Comparison of ENCODE assay signal across 23 cellular contexts in the genomic region with DNA sequence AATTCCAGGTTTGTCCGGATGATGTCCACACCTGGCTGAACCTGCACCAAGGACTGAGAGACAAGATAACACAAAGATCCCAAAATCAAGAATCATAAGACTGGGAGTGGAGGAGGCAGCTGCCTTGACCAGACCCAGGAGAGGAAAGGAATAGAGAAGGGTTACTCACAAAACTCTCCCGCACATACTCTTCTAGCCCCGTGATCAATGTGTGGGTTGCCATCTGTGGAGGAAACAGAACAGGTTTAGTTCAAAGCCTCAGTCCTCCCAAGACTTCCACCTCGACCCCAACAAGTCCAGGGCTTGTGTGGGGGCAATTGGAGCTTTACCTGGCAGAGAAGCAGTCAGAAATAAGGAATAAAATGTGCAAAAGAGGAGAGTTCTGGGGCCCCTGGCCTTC. TPM values are rescaled to one million over a fixed set of nuclear protein-coding genes. Genes with fewer than 3 reads are reported as not detected.
DNase-seq lines count a peak whose midpoint lies in the region; ATAC-seq, FAIRE-seq and TF ChIP-seq lines count a peak whose summit lies in the region.
"Had no signal": no experiment of that assay in that cellular context is flagged by ENCODE, and none has a peak within 500 bp of the region (broad histone marks: within the 10 kb centered on the region; RNA-seq: fewer than 3 reads in every experiment).

No MANE protein-coding gene starts in this region.

- H3K9me3 ChIP-seq in astrocyte (ENCODE audit: insufficient read depth, low read depth, low read length) (no peaks in the 10 kb centered on the region), neutrophil (peaks cover 4% of the 10 kb centered on the region)

- no peaks in the 10 kb centered on the region for H3K9me3 Mint-ChIP-seq in activated T-cell treated with anti-CD3 and anti-CD28 coated beads, Interleukin-2, amount 50 U/mL, for 72 hours
- no peaks in the 10 kb centered on the region for H3K9me3 Mint-ChIP-seq in HFFc6
- no peaks in the 10 kb centered on the region for H3K9me3 Mint-ChIP-seq in astrocyte (ENCODE audit: unreplicated experiment)

- TF ChIP-seq CTCF in HFFc6 (IDR thresholded peaks at IDR 0.05) (no peak), astrocyte (IDR thresholded peaks at IDR 0.05; ENCODE audit: insufficient read depth, low read depth, low read length) (no peak), neutrophil (IDR thresholded peaks at IDR 0.05) (no peak)

- peaks cover 3% of the 10 kb centered on the region for H3K79me2 ChIP-seq in astrocyte (ENCODE audit: insufficient read depth, low read length)

- H3K36me3 ChIP-seq in astrocyte (ENCODE audit: insufficient read depth, low read length), result peaks cover 56% of the 10 kb centered on the region
- peaks cover 99% of the 10 kb centered on the region for H3K36me3 ChIP-seq in neutrophil

- H4K20me1 ChIP-seq in astrocyte (ENCODE audit: insufficient read depth, low read length), result peaks cover 47% of the 10 kb centered on the region

- H3K27me3 ChIP-seq in astrocyte (ENCODE audit: insufficient read depth, low read length), result no peaks in the 10 kb centered on the region
- no peaks in the 10 kb centered on the region for H3K27me3 ChIP-seq in neutrophil

- no peak for ATAC-seq in activated T-cell treated with anti-CD3 and anti-CD28 coated beads, Interleukin-2, amount 50 U/mL, for 72 hours (replicated peaks in 1 of 2)
- ATAC-seq in HG03520 (IDR thresholded peaks at IDR 0.05; ENCODE audit: unreplicated experiment), result no peak

- peak overlapping the region; percentile 34 for H3K27ac Mint-ChIP-seq in activated T-cell treated with anti-CD3 and anti-CD28 coated beads, Interleukin-2, amount 50 U/mL, for 72 hours
- H3K27ac Mint-ChIP-seq in HFFc6 (peak overlapping the region; percentile 91), astrocyte (ENCODE audit: unreplicated experiment) (no peak overlapping the region)

- H3K4me3 ChIP-seq in astrocyte (ENCODE audit: insufficient read depth, low read depth, low read length) (no peak overlapping the region), neutrophil (ENCODE audit: low read depth in 1 of 2, low read length in 1 of 2) (no peak overlapping the region)

- H3K4me2 ChIP-seq in astrocyte (ENCODE audit: low read length), result no peak overlapping the region
- H3K4me2 ChIP-seq: KMS-11 had no signal

- no peak overlapping the region for H2AFZ ChIP-seq in astrocyte (ENCODE audit: low read depth, low read length)

- H3K4me1 ChIP-seq in astrocyte (ENCODE audit: insufficient read depth, low read length), result peaks cover 13% of the 10 kb centered on the region
- H3K4me1 ChIP-seq in neutrophil (ENCODE audit: control insufficient read depth in 1 of 2, insufficient read depth in 1 of 2, low read depth in 1 of 2, low read length in 1 of 2), result no peaks in the 10 kb centered on the region

- no peak for FAIRE-seq in astrocyte (lab: Jason Lieb, UNC)
- FAIRE-seq: G401.6, GM12892, HTR-8/SVneo had no signal

- no peak overlapping the region for H3K9ac ChIP-seq in astrocyte (ENCODE audit: low read length)
- H3K9ac ChIP-seq: KMS-11 had no signal

- H3K27ac ChIP-seq in astrocyte (ENCODE audit: low read depth, low read length), result no peak overlapping the region
- H3K27ac ChIP-seq in neutrophil, result peak overlapping the region; percentile 13
- H3K27ac ChIP-seq: KMS-11 had no signal

- no peaks in the 10 kb centered on the region for H3K27me3 Mint-ChIP-seq in activated T-cell treated with anti-CD3 and anti-CD28 coated beads, Interleukin-2, amount 50 U/mL, for 72 hours (ENCODE audit: low read depth)
- H3K27me3 Mint-ChIP-seq in HFFc6 (ENCODE audit: insufficient read depth), result peaks cover 6% of the 10 kb centered on the region
- H3K27me3 Mint-ChIP-seq in astrocyte (ENCODE audit: low read depth, unreplicated experiment), result no peaks in the 10 kb centered on the region

- peaks cover 5% of the 10 kb centered on the region for H3K4me1 Mint-ChIP-seq in activated T-cell treated with anti-CD3 and anti-CD28 coated beads, Interleukin-2, amount 50 U/mL, for 72 hours (ENCODE audit: low read depth)
- peaks cover 40% of the 10 kb centered on the region for H3K4me1 Mint-ChIP-seq in HFFc6 (ENCODE audit: low read depth)
- H3K4me1 Mint-ChIP-seq in astrocyte (ENCODE audit: low read depth, unreplicated experiment), result peaks cover 3% of the 10 kb centered on the region

- H3K4me3 Mint-ChIP-seq in activated T-cell treated with anti-CD3 and anti-CD28 coated beads, Interleukin-2, amount 50 U/mL, for 72 hours, result no peak overlapping the region
- H3K4me3 Mint-ChIP-seq in HFFc6 (no peak overlapping the region), astrocyte (ENCODE audit: unreplicated experiment) (peak overlapping the region; percentile 35)

- DNase-seq in activated T-cell treated with anti-CD3 and anti-CD28 coated beads, Interleukin-2, amount 50 U/mL, for 72 hours, result no peak
- no peak for DNase-seq in activated T-cell treated with anti-CD3 and anti-CD28 coated beads, Interleukin-2, amount 50 U/mL, for 1 hour
- no peak for DNase-seq in HFFc6
- DNase-seq in astrocyte (ENCODE audit: low read depth), result no peak
- no peak for DNase-seq in NCI-H226
- DNase-seq in GM19238 (ENCODE audit: insufficient read length, low spot score), result no peak
- DNase-seq: AML-193, C1 segment of cervical spinal cord, GOT3, HCEC 1CT, IMR-90, NCI-H1092 treated with DMSO at 0.1 percent for 48 hours, NCI-H1436 treated with DMSO at 0.1 percent for 48 hours, NCI-H1930, NCI-H2227 treated with DMSO at 0.1 percent for 48 hours, NCI-H510A treated with DMSO at 0.1 percent for 48 hours, NCI-H748 treated with DMSO at 0.1 percent for 48 hours had no signal

- peaks cover 1 to 16% of the 10 kb centered on the region in 2 donors for H3K36me3 Mint-ChIP-seq in activated T-cell treated with anti-CD3 and anti-CD28 coated beads, Interleukin-2, amount 50 U/mL, for 72 hours (ENCODE audit: insufficient read depth in 2 of 2)
- H3K36me3 Mint-ChIP-seq in HFFc6 (ENCODE audit: low read depth), result peaks cover 37% of the 10 kb centered on the region
- H3K36me3 Mint-ChIP-seq in astrocyte (ENCODE audit: low read depth, unreplicated experiment), result peaks cover 25% of the 10 kb centered on the region

RNA-seq across cellular contexts. Expression of a gene that starts 11.1 kb away (rescaled TPM):
- total RNA-seq in activated T-cell treated with anti-CD3 and anti-CD28 coated beads, Interleukin-2, amount 50 U/mL, for 72 hours, result 100 to 1,000 TPM; 265 to 272 TPM
- 100 to 1,000 TPM; 247 to 273 (median 262) TPM for total RNA-seq in HFFc6 (2021; fragmentation: NEBNext Ultra II Directional; extraction: Animal tissue kit (Norgen Biotek cat#: 25700))
- 233 and 247 TPM in 2 replicates for total RNA-seq in astrocyte

RNA-seq across cellular contexts. Expression of a gene that starts 14.3 kb away (rescaled TPM):
- total RNA-seq in activated T-cell treated with anti-CD3 and anti-CD28 coated beads, Interleukin-2, amount 50 U/mL, for 72 hours, result 1 to 10 TPM; 5.0 to 6.0 TPM
- 1 to 10 TPM; 2.4 to 4.3 (median 2.8) TPM for total RNA-seq in HFFc6 (2021; fragmentation: NEBNext Ultra II Directional; extraction: Animal tissue kit (Norgen Biotek cat#: 25700))
- 0.89 and 1.2 TPM in 2 replicates for total RNA-seq in astrocyte

RNA-seq across cellular contexts. Expression of a gene that starts 19.2 kb away (rescaled TPM):
- 10 to 100 TPM; 21.1 to 22.5 TPM for total RNA-seq in activated T-cell treated with anti-CD3 and anti-CD28 coated beads, Interleukin-2, amount 50 U/mL, for 72 hours
- 10 to 100 TPM; 13.4 to 16.2 (median 14.9) TPM for total RNA-seq in HFFc6 (2021; fragmentation: NEBNext Ultra II Directional; extraction: Animal tissue kit (Norgen Biotek cat#: 25700))
- 14.7 and 15.5 TPM in 2 replicates for total RNA-seq in astrocyte

RNA-seq across cellular contexts. Expression of a gene that starts 20.9 kb away (rescaled TPM):
- total RNA-seq in activated T-cell treated with anti-CD3 and anti-CD28 coated beads, Interleukin-2, amount 50 U/mL, for 72 hours, result 100 to 1,000 TPM; 260 to 285 TPM
- total RNA-seq in HFFc6 (2021; fragmentation: NEBNext Ultra II Directional; extraction: Animal tissue kit (Norgen Biotek cat#: 25700)), result 100 to 1,000 TPM; 216 to 259 (median 231) TPM
- total RNA-seq in astrocyte, result 180 and 188 TPM in 2 replicates

RNA-seq across cellular contexts. Expression of a gene that starts 23.4 kb away (rescaled TPM):
- 10 to 100 TPM; 30.3 to 37.7 TPM for total RNA-seq in activated T-cell treated with anti-CD3 and anti-CD28 coated beads, Interleukin-2, amount 50 U/mL, for 72 hours
- total RNA-seq in HFFc6 (2021; fragmentation: NEBNext Ultra II Directional; extraction: Animal tissue kit (Norgen Biotek cat#: 25700)), result 10 to 100 TPM; 11.6 to 14.9 (median 13.0) TPM
- 11.7 and 13.8 TPM in 2 replicates for total RNA-seq in astrocyte
